ENCODE assay signal across 21 cellular contexts in the genomic region with DNA sequence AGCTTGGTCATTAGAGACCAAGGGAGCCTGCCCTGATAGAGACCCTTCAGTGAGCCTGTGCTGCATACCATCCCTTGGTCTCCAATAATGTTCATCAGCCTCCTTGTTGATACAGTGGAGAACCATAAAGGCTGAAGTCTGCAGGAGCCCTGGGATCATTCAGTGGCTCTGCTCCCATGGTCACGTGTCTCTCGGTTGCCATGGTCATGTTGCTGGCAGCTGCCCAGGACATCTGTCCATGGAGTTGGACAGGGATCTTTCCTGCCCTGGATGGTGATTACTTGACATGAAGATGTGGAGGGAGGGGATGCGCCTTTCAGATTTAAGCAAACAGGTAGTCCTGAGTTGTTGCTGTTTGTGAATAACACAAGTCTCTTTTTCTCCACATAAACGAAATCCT. TPM values are rescaled to one million over a fixed set of nuclear protein-coding genes. Genes with fewer than 3 reads are reported as not detected.
DNase-seq lines count a peak whose midpoint lies in the region; ATAC-seq and FAIRE-seq lines count a peak whose summit lies in the region.
"Had no signal": no experiment of that assay in that cellular context is flagged by ENCODE, and none has a peak within 500 bp of the region (broad histone marks: within the 10 kb centered on the region; RNA-seq: fewer than 3 reads in every experiment).

No MANE protein-coding gene starts in this region.

- intact Hi-C loops in left ventricle myocardium superior (cut with micrococcal nuclease) = no loop called here

- H3K9me3 ChIP-seq in SJCRH30 (replicated peaks) = no peaks in the 10 kb centered on the region
- H3K9me3 ChIP-seq in small intestine (ENCODE audit: control insufficient read depth, low read depth) = no peaks in the 10 kb centered on the region
- H3K9me3 ChIP-seq: MG63, thoracic aorta had no signal

- 59 to 71% (median 62%) methylated on average over 4 of the region's 4 CpGs for whole genome bisulfite sequencing in small intestine, 3 donors

- ATAC-seq in left ventricle myocardium superior (no peak), HG03280 (IDR thresholded peaks at IDR 0.05; ENCODE audit: unreplicated experiment) (no peak), GM18873 (IDR thresholded peaks at IDR 0.05; ENCODE audit: low FRiP score, unreplicated experiment) (no peak)
- ATAC-seq: activated CD4-positive, CD25-positive, alpha-beta regulatory T cell treated with anti-CD3 and anti-CD28 coated beads, Interleukin-2, amount 50 U/mL, for 24 hours; activated CD8-positive, alpha-beta T cell treated with anti-CD3 and anti-CD28 coated beads for 36 hours; activated T-cell treated with anti-CD3 and anti-CD28 coated beads, Interleukin-2, amount 50 U/mL, for 4 hours had no signal

- H3K27ac ChIP-seq in SJCRH30 (no peak overlapping the region), small intestine (ENCODE audit: low read depth in 1 of 2, low read length in 1 of 2) (no peak overlapping the region)
- H3K27ac ChIP-seq: C4-2B, thoracic aorta had no signal

- H3K27me3 ChIP-seq in SJCRH30 (no peaks in the 10 kb centered on the region), small intestine (ENCODE audit: control insufficient read depth in 2 of 2, insufficient read depth in 2 of 2, low read length in 2 of 2) (no peaks in the 10 kb centered on the region)
- H3K27me3 ChIP-seq: MG63 had no signal

- no peaks in the 10 kb centered on the region for H3K36me3 ChIP-seq in SJCRH30
- H3K36me3 ChIP-seq in small intestine (ENCODE audit: control insufficient read depth in 2 of 2, insufficient read depth in 2 of 2, low read length in 2 of 2) = peaks cover 9 to 22% of the 10 kb centered on the region in 2 donors
- H3K36me3 ChIP-seq: MG63 had no signal

- FAIRE-seq in small intestine (lab: Jason Lieb, UNC) = no peak

- no peak overlapping the region for H3K4me3 ChIP-seq in SJCRH30
- no peak overlapping the region for H3K4me3 ChIP-seq in small intestine (ENCODE audit: low read depth in 1 of 2, low read length in 2 of 2)
- H3K4me3 ChIP-seq: MG63, thoracic aorta had no signal

- DNase-seq in NCI-H82 (lab: John Stamatoyannopoulos, UW) (peak; percentile 2), NCI-H82 treated with DMSO at 0.1 percent for 48 hours (lab: John Stamatoyannopoulos, UW; ENCODE audit: unreplicated experiment) (no peak), SJCRH30 (peak; percentile 18 to 19), left ventricle myocardium superior (peak; percentile 65), small intestine (peak; percentile 31), NCI-H128 (lab: John Stamatoyannopoulos, UW; ENCODE audit: unreplicated experiment) (no peak)
- DNase-seq: activated CD8-positive, alpha-beta T cell treated with anti-CD3 and anti-CD28 coated beads for 36 hours; activated naive CD4-positive, alpha-beta T cell treated with anti-CD3 and anti-CD28 coated beads, Interleukin-2, amount 10 ng/mL, durations not matched to agents 7 days and 5 days; activated T-cell treated with anti-CD3 and anti-CD28 coated beads, Interleukin-2, amount 50 U/mL, for 4 hours; endodermal cell; GDM1; glutamatergic neuron; MG63; NCI-H1694 treated with DMSO at 0.1 percent for 48 hours; NCI-H345 had no signal

- H3K4me1 ChIP-seq in SJCRH30 (no peaks in the 10 kb centered on the region), small intestine (ENCODE audit: control insufficient read depth in 2 of 2, insufficient read depth in 1 of 2, low read depth in 1 of 2, low read length in 1 of 2) (no peaks in the 10 kb centered on the region)

RNA-seq across cellular contexts. Expression of a gene that starts 38.2 kb away (rescaled TPM):
- total RNA-seq in SJCRH30 (2014; rRNA removed; shearing (Covaris generic)) = not detected in 2 replicates
- 1.2 TPM for total RNA-seq in left ventricle myocardium superior
- 1 to 10 TPM; 1.1 to 4.4 (median 3.5) TPM for polyA plus RNA-seq in small intestine
- total RNA-seq: H4 had no signal

Comparison
In these comparisons a context has a peak if more than half of its experiments do, and no peak if none do; other contexts are left out.
1. DNase-seq: peak in NCI-H82 (single experiment), SJCRH30 (2 of 2), left ventricle myocardium superior (single experiment) and small intestine (single experiment); none in NCI-H82 treated with DMSO at 0.1 percent for 48 hours (single experiment) and NCI-H128 (single experiment).